Comparison of ENCODE assay signal across 9 cellular contexts in genomic region chr14:32472512-32473472, GRCh38.
DNase-seq lines count a peak whose midpoint lies in the region; ATAC-seq and TF ChIP-seq lines count a peak whose summit lies in the region.
"Had no signal": no experiment of that assay in that cellular context is flagged by ENCODE, and none has a peak within 500 bp of the region (broad histone marks: within the 10 kb centered on the region; RNA-seq: fewer than 3 reads in every experiment).

No MANE protein-coding gene starts in this region.

- DNase-seq in A172 (ENCODE audit: low spot score) (peak; percentile 52), NCI-H1105 treated with DMSO at 0.1 percent for 48 hours (lab: John Stamatoyannopoulos, UW) (peak; percentile 41), cardiac fibroblast (ENCODE audit: low read depth in 2 of 2) (peak; percentile 77 to 78), right lobe of liver (no peak), activated T-cell treated with anti-CD3 and anti-CD28 coated beads for 4 hours (no peak), cortex of kidney (lab: John Stamatoyannopoulos, UW) (no peak)
- DNase-seq: CD4-positive, CD25-positive, alpha-beta regulatory T cell had no signal

- H3K9me3 ChIP-seq in right lobe of liver, result no peaks in the 10 kb centered on the region

- peaks cover 0 to 35% (median 2%) of the 10 kb centered on the region in 4 donors for H3K4me1 ChIP-seq in right lobe of liver

- H3K4me3 ChIP-seq in cardiac fibroblast (replicated peaks in 1 of 2; ENCODE audit: low read depth in 2 of 2, low read length in 2 of 2) (no peak overlapping the region), right lobe of liver (no peak overlapping the region)

- peak in 1 of 4 donors; percentile 8 for ATAC-seq in right lobe of liver
- ATAC-seq in GM21423 (IDR thresholded peaks at IDR 0.05; ENCODE audit: unreplicated experiment), result no peak
- no peak for ATAC-seq in HG03342 (IDR thresholded peaks at IDR 0.05; ENCODE audit: unreplicated experiment)

- intact Hi-C loops in right lobe of liver (cut with DNase I), result no loop called here

- TF ChIP-seq POLR2A in right lobe of liver (IDR thresholded peaks at IDR 0.05), result no peak

- 56% methylated on average over 3 of the region's 4 CpGs for WGBS in right lobe of liver (ENCODE audit: insufficient coverage, low coverage, low lambda C conversion rate, missing lambda C conversion rate)

- H3K36me3 ChIP-seq in right lobe of liver, result no peaks in the 10 kb centered on the region

- no peak for TF ChIP-seq CTCF in cardiac fibroblast (IDR thresholded peaks at IDR 0.05; ENCODE audit: low read depth, low read length)
- TF ChIP-seq CTCF in right lobe of liver (IDR thresholded peaks at IDR 0.05), result no peak

- H3K27ac ChIP-seq in right lobe of liver, result peak overlapping the region in 2 of 3 donors; percentile 10 to 59

- H3K27me3 ChIP-seq in right lobe of liver, result no peaks in the 10 kb centered on the region

Comparison
In these comparisons a context has a peak if more than half of its experiments do, and no peak if none do; other contexts are left out.
1. DNase-seq: peak in A172 (single experiment), NCI-H1105 treated with DMSO at 0.1 percent for 48 hours (single experiment) and cardiac fibroblast (2 of 2); none in right lobe of liver (0 of 3), activated T-cell treated with anti-CD3 and anti-CD28 coated beads for 4 hours (single experiment) and cortex of kidney (single experiment).